Comparison of ENCODE assay signal across 10 cellular contexts in genomic region chr1:50418600-50419109, GRCh38. TPM values are rescaled to one million over a fixed set of nuclear protein-coding genes. Genes with fewer than 3 reads are reported as not detected.
DNase-seq lines count a peak whose midpoint lies in the region; ATAC-seq and TF ChIP-seq lines count a peak whose summit lies in the region.
"Had no signal": no experiment of that assay in that cellular context is flagged by ENCODE, and none has a peak within 500 bp of the region (broad histone marks: within the 10 kb centered on the region; RNA-seq: fewer than 3 reads in every experiment).

No MANE protein-coding gene starts in this region.

- intact Hi-C loops in heart left ventricle (cut with DNase I) = no loop called here

- TF ChIP-seq CTCF in AG04450 (IDR thresholded peaks at IDR 0.05; ENCODE audit: low read depth, low read length) (no peak), SK-N-SH (IDR thresholded peaks at IDR 0.05) (no peak), heart left ventricle (IDR thresholded peaks at IDR 0.05) (no peak)

- H3K27me3 ChIP-seq in AG04450 (ENCODE audit: control insufficient read depth, insufficient read depth, low read length) (peaks cover 91% of the 10 kb centered on the region), SK-N-SH (ENCODE audit: insufficient read depth) (peaks cover 97% of the 10 kb centered on the region), heart left ventricle (peaks cover 65 to 100% (median 92%) of the 10 kb centered on the region in 9 donors), neuron (ENCODE audit: insufficient read depth, low read length) (peaks cover 93% of the 10 kb centered on the region)

- H2AFZ ChIP-seq in SK-N-SH (ENCODE audit: low read depth) (no peak overlapping the region), neuron (ENCODE audit: low read depth, low read length) (peak overlapping the region; percentile 64)

- H3K9me3 ChIP-seq in AG04450 (ENCODE audit: control insufficient read depth, insufficient read depth, low read length) = peaks cover 17% of the 10 kb centered on the region; the same call in 1 of the 2 replicates
- H3K9me3 ChIP-seq in SK-N-SH = no peaks in the 10 kb centered on the region
- no peaks in the 10 kb centered on the region for H3K9me3 ChIP-seq in heart left ventricle
- peaks cover 3% of the 10 kb centered on the region for H3K9me3 ChIP-seq in neuron (ENCODE audit: low read length)

- POLR2A ChIA-PET in AG04450 (lab: Yijun Ruan, JAX) = no interaction called here
- POLR2A ChIA-PET in SK-N-SH (lab: Yijun Ruan, JAX) = no interaction called here

- no peak overlapping the region for H3K27ac ChIP-seq in AG04450 (ENCODE audit: low read depth, low read length)
- H3K27ac ChIP-seq in SK-N-SH (ENCODE audit: low read depth in 2 of 2, low read length in 1 of 2) = no peak overlapping the region
- no peak overlapping the region for H3K27ac ChIP-seq in heart left ventricle

- H3F3A ChIP-seq in SK-N-SH (replicated peaks; ENCODE audit: insufficient read depth) = no peaks in the 10 kb centered on the region

- H3K9me2 ChIP-seq in SK-N-SH = no peaks in the 10 kb centered on the region

- ATAC-seq in heart left ventricle = peak in 2 of 4 donors; percentile 43 to 49
- ATAC-seq: CD8-positive, alpha-beta T cell had no signal

- peaks cover 8% of the 10 kb centered on the region; the same call in 1 of the 2 replicates for H4K20me1 ChIP-seq in SK-N-SH (ENCODE audit: insufficient read depth)

- H3K4me1 ChIP-seq in SK-N-SH (ENCODE audit: control insufficient read depth in 1 of 2, insufficient read depth in 2 of 2, low read depth in 1 of 2, low read length in 1 of 2) (peaks cover 7 to 20% of the 10 kb centered on the region in 2 experiments; a peak in 1 of 4 replicates), heart left ventricle (peaks cover 0 to 69% (median 28%) of the 10 kb centered on the region in 12 donors), neuron (ENCODE audit: insufficient read depth, low read length) (peaks cover 7% of the 10 kb centered on the region)

- H3K79me2 ChIP-seq in SK-N-SH (ENCODE audit: insufficient read depth) = no peaks in the 10 kb centered on the region

- DNase-seq in AG04450 (ENCODE audit: low read depth, low spot score) = no peak
- DNase-seq in SK-N-SH = peak; percentile 79
- peak in 1 of 5 donors; percentile 60 for DNase-seq in heart left ventricle
- DNase-seq in A172 (ENCODE audit: low spot score) = no peak
- DNase-seq in HUDEP-2 (lab: John Stamatoyannopoulos, UW; ENCODE audit: unreplicated experiment in 76 of 76) = no peak
- no peak for DNase-seq in NCI-H524 (lab: John Stamatoyannopoulos, UW)
- DNase-seq in NCI-H187 treated with DMSO at 0.1 percent for 48 hours (lab: John Stamatoyannopoulos, UW) = no peak
- DNase-seq: CD8-positive, alpha-beta T cell; MV-4-11 had no signal

- CTCF ChIA-PET in AG04450 (lab: Charles Lee) = no interaction called here
- CTCF ChIA-PET in SK-N-SH (lab: Yijun Ruan, JAX) = interaction anchor here (0.7 to 1.6 kb wide), 4 partner anchors 13 to 1100 kb away, joined by 3 to 4 read pairs (median 3); partner anchors contain the start of gene EPS15

- no peak overlapping the region for H3K9ac ChIP-seq in SK-N-SH

- H3K4me3 ChIP-seq in AG04450 (ENCODE audit: low read depth, low read length) = peak overlapping the region; percentile 20; the same call in 1 of the 2 replicates
- H3K4me3 ChIP-seq in SK-N-SH (ENCODE audit: low read depth in 2 of 2, low read length in 1 of 2) = peak overlapping the region in 1 of 2 experiments; percentile 33; a peak in 1 of 4 replicates
- peak overlapping the region in 11 of 12 donors; percentile 24 to 48 (median 33) for H3K4me3 ChIP-seq in heart left ventricle
- peak overlapping the region; percentile 43 for H3K4me3 ChIP-seq in neuron (ENCODE audit: low read length)

- H3K36me3 ChIP-seq in SK-N-SH (replicated peaks in 1 of 2; ENCODE audit: control insufficient read depth in 1 of 2, insufficient read depth in 2 of 2, low read length in 1 of 2) = no peaks in the 10 kb centered on the region
- H3K36me3 ChIP-seq in heart left ventricle = no peaks in the 10 kb centered on the region
- H3K36me3 ChIP-seq in neuron (ENCODE audit: insufficient read depth, low read length) = no peaks in the 10 kb centered on the region

- TF ChIP-seq POLR2A in heart left ventricle (IDR thresholded peaks at IDR 0.05) = no peak

- peak overlapping the region; percentile 67 for H3K4me2 ChIP-seq in SK-N-SH

- TF ChIP-seq RAD21 in SK-N-SH (IDR thresholded peaks at IDR 0.05; ENCODE audit: low read length) = no peak

- WGBS in SK-N-SH (ENCODE audit: low lambda C conversion rate) = 8% methylated on average over 17 of the region's 64 CpGs
- 1 to 3% (median 2%) methylated on average over 19 to 64 of the region's 64 CpGs for WGBS in heart left ventricle, 4 donors

- TF ChIP-seq EP300 in SK-N-SH (IDR thresholded peaks at IDR 0.05; ENCODE audit: borderline replicate concordance in 1 of 2, low read depth in 1 of 2, low read length in 1 of 2) = no peak

TF ChIP-seq in SK-N-SH, 30 proteins besides CTCF, POLR2A, EP300 and RAD21:
- no peak for TF ChIP-seq SMC3 (IDR thresholded peaks at IDR 0.05; ENCODE audit: low read depth, low read length)
- TF ChIP-seq NRF1 (IDR thresholded peaks at IDR 0.05; ENCODE audit: low read depth, low read length) = no peak
- no peak for TF ChIP-seq MXI1 (IDR thresholded peaks at IDR 0.05; ENCODE audit: low read depth, low read length)
- no peak for TF ChIP-seq RFX5 (IDR thresholded peaks at IDR 0.05; ENCODE audit: low read length)
- no peak for TF ChIP-seq FOXM1 (IDR thresholded peaks at IDR 0.05; ENCODE audit: low read depth)
- no peak for TF ChIP-seq FOSL2 (IDR thresholded peaks at IDR 0.05; ENCODE audit: borderline replicate concordance, low read depth)
- TF ChIP-seq ELF1 (IDR thresholded peaks at IDR 0.05) = no peak
- TF ChIP-seq, protein P1, sequence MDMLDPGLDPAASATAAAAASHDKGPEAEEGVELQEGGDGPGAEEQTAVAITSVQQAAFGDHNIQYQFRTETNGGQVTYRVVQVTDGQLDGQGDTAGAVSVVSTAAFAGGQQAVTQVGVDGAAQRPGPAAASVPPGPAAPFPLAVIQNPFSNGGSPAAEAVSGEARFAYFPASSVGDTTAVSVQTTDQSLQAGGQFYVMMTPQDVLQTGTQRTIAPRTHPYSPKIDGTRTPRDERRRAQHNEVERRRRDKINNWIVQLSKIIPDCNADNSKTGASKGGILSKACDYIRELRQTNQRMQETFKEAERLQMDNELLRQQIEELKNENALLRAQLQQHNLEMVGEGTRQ (IDR thresholded peaks at IDR 0.05; ENCODE audit: borderline replicate concordance, low read depth, low read length) = no peak
- no peak for TF ChIP-seq TEAD4 (IDR thresholded peaks at IDR 0.05; ENCODE audit: borderline replicate concordance, insufficient read depth)
- TF ChIP-seq TCF12 (IDR thresholded peaks at IDR 0.05) = no peak
- TF ChIP-seq REST (IDR thresholded peaks at IDR 0.05; ENCODE audit: low read depth, low read length) = no peak

RNA-seq across cellular contexts. Expression of gene DMRTA2, which starts 4.6 kb away (rescaled TPM):
- polyA plus RNA-seq in AG04450 (2011; rRNA removed) (not detected in 2 replicates), SK-N-SH (2012; rRNA removed) (0.02 TPM in 1 of 2 replicates, not detected in the other), heart left ventricle (not detected)
- not detected in 2 replicates for polyA minus RNA-seq in AG04450 (2011; rRNA and poly(A)+ RNA removed)
- 0.01 and 0.03 TPM in 2 replicates for polyA plus RNA-seq in SK-N-SH (2012; cell fraction: cytosol; rRNA removed)
- 0.12 TPM in 2 replicates for polyA plus RNA-seq in SK-N-SH (2012; cell fraction: nucleus; rRNA removed)
- total RNA-seq in heart left ventricle = under 1 TPM in 1 of 9 donors, not detected in 8; 0.10 TPM
- 1.1 and 1.8 TPM in 2 replicates for total RNA-seq in A172 (2014; rRNA removed; shearing (Covaris generic))
- total RNA-seq: CD8-positive, alpha-beta T cell had no signal
